8 cellular contexts compared by ENCODE assay signal in genomic region chr3:169966086-169966950, GRCh38. TPM values are rescaled to one million over a fixed set of nuclear protein-coding genes. Genes with fewer than 3 reads are reported as not detected.
DNase-seq lines count a peak whose midpoint lies in the region; ATAC-seq and TF ChIP-seq lines count a peak whose summit lies in the region.

Gene SEC62 (plus strand): TSS chr3:169966807. CDS start chr3:169966823, 16 bp downstream.

- peaks cover 34% of the 10 kb centered on the region for H4K20me1 ChIP-seq in SK-N-SH (ENCODE audit: insufficient read depth)
- H4K20me1 ChIP-seq in osteoblast (ENCODE audit: insufficient read depth, low read length): peaks cover 38% of the 10 kb centered on the region

- H3K36me3 ChIP-seq in SK-N-SH (replicated peaks in 1 of 2; ENCODE audit: control insufficient read depth in 1 of 2, insufficient read depth in 2 of 2, low read length in 1 of 2) (peaks cover 8 to 14% of the 10 kb centered on the region in 2 experiments), osteoblast (ENCODE audit: insufficient read depth, low read length) (peaks cover 4% of the 10 kb centered on the region), thoracic aorta (no peaks in the 10 kb centered on the region)

- H3K27ac Mint-ChIP-seq in activated naive CD4-positive, alpha-beta T cell treated with anti-CD3 and anti-CD28 coated beads, Interleukin-2, amount 50 U/mL, for 24 hours: peak within 1 kb of the TSS; percentile 99

- CTCF ChIA-PET in SK-N-SH (lab: Yijun Ruan, JAX): interaction anchor here (0.6 to 2.0 kb wide), 10 partner anchors 17 to 202 kb away, joined by 3 to 8 read pairs (median 4); no protein-coding TSS in a partner anchor

- H2AFZ ChIP-seq in SK-N-SH (ENCODE audit: low read depth): peak within 1 kb of the TSS; percentile 99
- peak within 1 kb of the TSS; percentile 95 for H2AFZ ChIP-seq in osteoblast (ENCODE audit: low read length)

- no peaks in the 10 kb centered on the region for H3K27me3 ChIP-seq in SK-N-SH (ENCODE audit: insufficient read depth)
- H3K27me3 ChIP-seq in osteoblast (ENCODE audit: insufficient read depth, low read length): peaks cover 1% of the 10 kb centered on the region
- H3K27me3 ChIP-seq in thoracic aorta (replicated peaks; ENCODE audit: insufficient read depth): no peaks in the 10 kb centered on the region

- WGBS in SK-N-SH (ENCODE audit: low lambda C conversion rate): 30% methylated on average over 25 of the region's 47 CpGs

- no peaks in the 10 kb centered on the region for H3K27me3 Mint-ChIP-seq in activated naive CD4-positive, alpha-beta T cell treated with anti-CD3 and anti-CD28 coated beads, Interleukin-2, amount 50 U/mL, for 24 hours

- peak within 1 kb of the TSS; percentile 66 for H3K4me2 ChIP-seq in SK-N-SH
- peak within 1 kb of the TSS; percentile 95 for H3K4me2 ChIP-seq in osteoblast (ENCODE audit: insufficient read depth, low read length)

- peak within 1 kb of the TSS; percentile 60 to 74 for H3K4me3 ChIP-seq in SK-N-SH (ENCODE audit: low read depth in 2 of 2, low read length in 1 of 2)
- H3K4me3 ChIP-seq in osteoblast (ENCODE audit: insufficient read depth, low read length): peak within 1 kb of the TSS; percentile 84
- H3K4me3 ChIP-seq in thoracic aorta: peak within 1 kb of the TSS; percentile 84

- peak within 1 kb of the TSS; percentile 78 for H3K9ac ChIP-seq in SK-N-SH

- H3K4me1 Mint-ChIP-seq in activated naive CD4-positive, alpha-beta T cell treated with anti-CD3 and anti-CD28 coated beads, Interleukin-2, amount 50 U/mL, for 24 hours: peaks cover 73% of the 10 kb centered on the region

- H3K27ac ChIP-seq in SK-N-SH (ENCODE audit: low read depth in 2 of 2, low read length in 1 of 2): peak within 1 kb of the TSS; percentile 63 to 85
- peak within 1 kb of the TSS; percentile 90 for H3K27ac ChIP-seq in osteoblast (ENCODE audit: low read depth, low read length)
- H3K27ac ChIP-seq in thoracic aorta: peak within 1 kb of the TSS; percentile 78

- ATAC-seq in HG02588 (IDR thresholded peaks at IDR 0.05; ENCODE audit: unreplicated experiment): peak; percentile 91
- ATAC-seq in thoracic aorta (ENCODE audit: insufficient number of reproducible peaks, low FRiP score, low read depth): peak; percentile 92

- TF ChIP-seq EP300 in SK-N-SH (IDR thresholded peaks at IDR 0.05; ENCODE audit: borderline replicate concordance in 1 of 2, low read depth in 1 of 2, low read length in 1 of 2): peak in 1 of 2 experiments; percentile 30; a peak in 1 of 4 replicates

- H3K79me2 ChIP-seq in SK-N-SH (ENCODE audit: insufficient read depth) (peaks cover 51% of the 10 kb centered on the region), osteoblast (ENCODE audit: insufficient read depth, low read length) (peaks cover 52% of the 10 kb centered on the region)

- TF ChIP-seq CTCF in GM10266 (IDR thresholded peaks at IDR 0.05; ENCODE audit: control insufficient read depth, insufficient read depth, low read depth, missing control alignments) (peak; percentile 78), SK-N-SH (IDR thresholded peaks at IDR 0.05) (peak; percentile 46), osteoblast (IDR thresholded peaks at IDR 0.05; ENCODE audit: extremely low read depth, low read depth, low read length) (peak; percentile 34), thoracic aorta (IDR thresholded peaks at IDR 0.05) (peak; percentile 21)

- H3K4me1 ChIP-seq in SK-N-SH (ENCODE audit: control insufficient read depth in 1 of 2, insufficient read depth in 2 of 2, low read depth in 1 of 2, low read length in 1 of 2): peaks cover 9 to 15% of the 10 kb centered on the region in 2 experiments; a peak in 3 of 4 replicates
- peaks cover 19% of the 10 kb centered on the region for H3K4me1 ChIP-seq in osteoblast (ENCODE audit: insufficient read depth, low read length)
- H3K4me1 ChIP-seq in thoracic aorta (ENCODE audit: control insufficient read depth in 1 of 2, low read depth in 2 of 2): peaks cover 19 to 34% of the 10 kb centered on the region in 2 donors

- no peaks in the 10 kb centered on the region for H3F3A ChIP-seq in SK-N-SH (replicated peaks; ENCODE audit: insufficient read depth)

- H3K9me3 ChIP-seq in SK-N-SH (no peaks in the 10 kb centered on the region), osteoblast (ENCODE audit: low read depth, low read length) (no peaks in the 10 kb centered on the region), thoracic aorta (no peaks in the 10 kb centered on the region)

- H3K36me3 Mint-ChIP-seq in activated naive CD4-positive, alpha-beta T cell treated with anti-CD3 and anti-CD28 coated beads, Interleukin-2, amount 50 U/mL, for 24 hours: peaks cover 4% of the 10 kb centered on the region

- no peaks in the 10 kb centered on the region for H3K9me2 ChIP-seq in SK-N-SH

- POLR2A ChIA-PET in SK-N-SH (lab: Yijun Ruan, JAX): interaction anchor here (0.5 to 1.4 kb wide), 5 partner anchors 104 to 778 kb away, joined by 3 to 7 read pairs (median 3); partner anchors contain the start of genes ACTRT3, LRRC34, LRRIQ4 and TERC

- H3K4me3 Mint-ChIP-seq in activated naive CD4-positive, alpha-beta T cell treated with anti-CD3 and anti-CD28 coated beads, Interleukin-2, amount 50 U/mL, for 24 hours: peak within 1 kb of the TSS; percentile 88

- no peaks in the 10 kb centered on the region for H3K9me3 Mint-ChIP-seq in activated naive CD4-positive, alpha-beta T cell treated with anti-CD3 and anti-CD28 coated beads, Interleukin-2, amount 50 U/mL, for 24 hours

- DNase-seq in GM10266 (ENCODE audit: extremely low spot score) (peak; percentile 94), NCI-H1048 (lab: John Stamatoyannopoulos, UW) (peak; percentile 83), SK-N-SH (peak; percentile 96), glomerular visceral epithelial cell (ENCODE audit: extremely low spot score) (peak; percentile 89), osteoblast (ENCODE audit: insufficient read length, low spot score, missing footprints) (peak; percentile 94), thoracic aorta (ENCODE audit: low spot score) (peak; percentile 61)

- peak; percentile 66 for TF ChIP-seq RAD21 in SK-N-SH (IDR thresholded peaks at IDR 0.05; ENCODE audit: low read length)

TF ChIP-seq in SK-N-SH, 30 proteins besides CTCF, POLR2A, EP300 and RAD21 (continues in another document):
- TF ChIP-seq POLR2AphosphoS5 (IDR thresholded peaks at IDR 0.05; ENCODE audit: low read depth, low read length) (peak; percentile 96), JUND (IDR thresholded peaks at IDR 0.05) (no peak), SMC3 (IDR thresholded peaks at IDR 0.05; ENCODE audit: low read depth, low read length) (peak; percentile 34; the same call in 1 of the 2 replicates), TCF12 (IDR thresholded peaks at IDR 0.05) (peak; percentile 18; the same call in 1 of the 2 replicates), NRF1 (IDR thresholded peaks at IDR 0.05; ENCODE audit: low read depth, low read length) (no peak), USF2 (IDR thresholded peaks at IDR 0.05; ENCODE audit: borderline replicate concordance, low read depth, low read length) (no peak), PBX3 (IDR thresholded peaks at IDR 0.05) (no peak), MEF2A (IDR thresholded peaks at IDR 0.05; ENCODE audit: borderline replicate concordance, low read depth) (no peak), EZH2phosphoT487 (IDR thresholded peaks at IDR 0.05; ENCODE audit: borderline replicate concordance, low read depth) (no peak), RFX5 (IDR thresholded peaks at IDR 0.05; ENCODE audit: low read length) (no peak), YY1 (IDR thresholded peaks at IDR 0.05; ENCODE audit: low read depth) (peak; percentile 94), RXRA (IDR thresholded peaks at IDR 0.05; ENCODE audit: borderline replicate concordance, low read depth) (no peak), NFIC (IDR thresholded peaks at IDR 0.05; ENCODE audit: borderline replicate concordance) (no peak), TAF1 (IDR thresholded peaks at IDR 0.05; ENCODE audit: borderline replicate concordance, low read depth, low read length) (peak; percentile 98), TEAD4 (IDR thresholded peaks at IDR 0.05; ENCODE audit: borderline replicate concordance, insufficient read depth) (no peak), SIN3A (IDR thresholded peaks at IDR 0.05; ENCODE audit: borderline replicate concordance, low read depth, low read length) (peak; percentile 86; the same call in 1 of the 2 replicates)

RNA-seq across cellular contexts. Expression of gene SEC62, which starts in this region (rescaled TPM):
- polyA plus RNA-seq in SK-N-SH (2012; rRNA removed): 15.0 and 21.7 TPM in 2 replicates
- 21.7 and 29.8 TPM in 2 replicates for polyA plus RNA-seq in SK-N-SH (2012; cell fraction: cytosol; rRNA removed)
- polyA plus RNA-seq in SK-N-SH (2012; cell fraction: nucleus; rRNA removed): 5.8 and 16.3 TPM in 2 replicates
- 31.5 and 34.2 TPM in 2 replicates for total RNA-seq in osteoblast
- 10 to 100 TPM; 27.3 to 49.0 TPM for total RNA-seq in thoracic aorta

Comparison
In these comparisons a context has a peak if more than half of its experiments do, and no peak if none do; other contexts are left out.
1. Peak in every context shown above with its lines: DNase-seq, ATAC-seq, H3K4me3 ChIP-seq and H3K27ac ChIP-seq.
2. CTCF ChIP-seq: peak in every context shown above with its lines; median percentile 78 in GM10266; 46 in SK-N-SH; 34 in osteoblast; 21 in thoracic aorta.